8 cellular contexts compared by ENCODE assay signal in genomic region chr9:2623046-2623865, GRCh38. TPM values are rescaled to one million over a fixed set of nuclear protein-coding genes. Genes with fewer than 3 reads are reported as not detected.
DNase-seq lines count a peak whose midpoint lies in the region; ATAC-seq, FAIRE-seq and TF ChIP-seq lines count a peak whose summit lies in the region.

No MANE protein-coding gene starts in this region.

- no peaks in the 10 kb centered on the region for H3K27me3 ChIP-seq in vagina

- TF ChIP-seq CTCF in activated CD8-positive, alpha-beta T cell treated with anti-CD3 and anti-CD28 coated beads for 36 hours (IDR thresholded peaks at IDR 0.05), result no peak
- no peak for TF ChIP-seq CTCF in vagina (IDR thresholded peaks at IDR 0.05)

- FAIRE-seq in frontal cortex (lab: Jason Lieb, UNC), result no peak

- intact Hi-C loops in activated CD8-positive, alpha-beta T cell treated with anti-CD3 and anti-CD28 coated beads for 36 hours (cut with micrococcal nuclease), result loop anchor here (10.0 kb wide), 1 partner anchor 222 kb away; the partner anchor contains the start of gene PUM3
- intact Hi-C loops in vagina (cut with DNase I), result no loop called here

- no peak for TF ChIP-seq POLR2A in vagina (IDR thresholded peaks at IDR 0.05)

- H3K4me1 Mint-ChIP-seq in IgD-negative memory B cell (peaks cover 1 to 10% (median 7%) of the 10 kb centered on the region in 3 donors), naive B cell (peaks cover 10 to 24% (median 20%) of the 10 kb centered on the region in 3 donors)
- H3K4me1 Mint-ChIP-seq in activated CD8-positive, alpha-beta T cell treated with anti-CD3 and anti-CD28 coated beads for 36 hours (ENCODE audit: low read depth), result peaks cover 8% of the 10 kb centered on the region

- no peak for ATAC-seq in activated CD8-positive, alpha-beta T cell treated with anti-CD3 and anti-CD28 coated beads for 36 hours
- no peak for ATAC-seq in naive B cell (ENCODE audit: low read depth in 2 of 2)
- ATAC-seq in HG03196 (IDR thresholded peaks at IDR 0.05; ENCODE audit: unreplicated experiment), result no peak

- DNase-seq in activated CD4-positive, alpha-beta T cell treated with anti-CD3 and anti-CD28 coated beads for 48 hours, result peak; percentile 17
- no peak for DNase-seq in activated CD4-positive, alpha-beta T cell treated with anti-CD3 and anti-CD28 coated beads for 4 hours
- peak; percentile 26 for DNase-seq in activated CD8-positive, alpha-beta T cell treated with anti-CD3 and anti-CD28 coated beads for 36 hours
- DNase-seq in frontal cortex (ENCODE audit: low spot score in 2 of 2), result peak; percentile 43 to 70
- DNase-seq in naive B cell, result no peak
- DNase-seq in vagina (ENCODE audit: extremely low spot score in 2 of 2), result no peak

- H3K4me1 ChIP-seq in vagina, result peaks cover 14% of the 10 kb centered on the region

- peak overlapping the region; percentile 42 for H3K27ac ChIP-seq in vagina

- H3K36me3 Mint-ChIP-seq in IgD-negative memory B cell, result no peaks in the 10 kb centered on the region
- H3K36me3 Mint-ChIP-seq in activated CD8-positive, alpha-beta T cell treated with anti-CD3 and anti-CD28 coated beads for 36 hours (ENCODE audit: low read depth), result peaks cover 3% of the 10 kb centered on the region
- peaks cover 0 to 4% of the 10 kb centered on the region in 2 donors for H3K36me3 Mint-ChIP-seq in naive B cell

- H3K36me3 ChIP-seq in vagina, result no peaks in the 10 kb centered on the region

- peaks cover 46% of the 10 kb centered on the region for H3K27me3 Mint-ChIP-seq in IgD-negative memory B cell
- H3K27me3 Mint-ChIP-seq in activated CD8-positive, alpha-beta T cell treated with anti-CD3 and anti-CD28 coated beads for 36 hours, result peaks cover 66% of the 10 kb centered on the region
- H3K27me3 Mint-ChIP-seq in naive B cell, result peaks cover 66 to 79% (median 74%) of the 10 kb centered on the region in 3 donors

- peaks cover 0 to 3% (median under 1%) of the 10 kb centered on the region in 3 donors for H3K9me3 Mint-ChIP-seq in IgD-negative memory B cell
- no peaks in the 10 kb centered on the region for H3K9me3 Mint-ChIP-seq in activated CD8-positive, alpha-beta T cell treated with anti-CD3 and anti-CD28 coated beads for 36 hours
- peaks cover 0 to 3% (median 0%) of the 10 kb centered on the region in 7 donors for H3K9me3 Mint-ChIP-seq in naive B cell

- H3K9me3 ChIP-seq in vagina, result no peaks in the 10 kb centered on the region

- POLR2A ChIA-PET in activated CD8-positive, alpha-beta T cell treated with anti-CD3 and anti-CD28 coated beads for 36 hours (lab: Charles Lee), result interaction anchor here (0.5 kb wide), 1 partner anchor 134 kb away, joined by 3 read pairs; no protein-coding TSS in a partner anchor

- H3K4me3 Mint-ChIP-seq in IgD-negative memory B cell, result peak overlapping the region; percentile 57 to 81 (median 72)
- peak overlapping the region; percentile 88 for H3K4me3 Mint-ChIP-seq in activated CD8-positive, alpha-beta T cell treated with anti-CD3 and anti-CD28 coated beads for 36 hours
- H3K4me3 Mint-ChIP-seq in naive B cell, result peak overlapping the region; percentile 60 to 90 (median 83)

- no peak overlapping the region for H3K27ac Mint-ChIP-seq in IgD-negative memory B cell
- peak overlapping the region; percentile 12 for H3K27ac Mint-ChIP-seq in activated CD8-positive, alpha-beta T cell treated with anti-CD3 and anti-CD28 coated beads for 36 hours
- H3K27ac Mint-ChIP-seq in naive B cell, result peak overlapping the region in 1 of 6 donors; percentile 64

- CTCF ChIA-PET in activated CD8-positive, alpha-beta T cell treated with anti-CD3 and anti-CD28 coated beads for 36 hours (lab: Charles Lee), result no interaction called here

- H3K4me3 ChIP-seq in vagina, result peak overlapping the region; percentile 69 to 74

RNA-seq across cellular contexts. Expression of gene VLDLR, which starts 1.7 kb away (rescaled TPM):
- polyA plus RNA-seq in IgD-negative memory B cell, result not detected
- 10 to 100 TPM; 13.0 to 17.1 TPM for total RNA-seq in activated CD8-positive, alpha-beta T cell treated with anti-CD3 and anti-CD28 coated beads for 36 hours
- 49.7 TPM for total RNA-seq in frontal cortex
- polyA plus RNA-seq in naive B cell (ENCODE audit: low read depth in 6 of 6), result not detected
- 4.7 TPM for total RNA-seq in vagina

Comparison
In these comparisons a context has a peak if more than half of its experiments do, and no peak if none do; other contexts are left out.
1. DNase-seq: peak in activated CD4-positive, alpha-beta T cell treated with anti-CD3 and anti-CD28 coated beads for 48 hours (single experiment), activated CD8-positive, alpha-beta T cell treated with anti-CD3 and anti-CD28 coated beads for 36 hours (single experiment) and frontal cortex (2 of 2); none in activated CD4-positive, alpha-beta T cell treated with anti-CD3 and anti-CD28 coated beads for 4 hours (0 of 2), naive B cell (single experiment) and vagina (0 of 2).
2. Peak in every context shown above with its lines, with median percentiles within 50 percentile points of each other: H3K4me3 Mint-ChIP-seq.